In the genomic region with DNA sequence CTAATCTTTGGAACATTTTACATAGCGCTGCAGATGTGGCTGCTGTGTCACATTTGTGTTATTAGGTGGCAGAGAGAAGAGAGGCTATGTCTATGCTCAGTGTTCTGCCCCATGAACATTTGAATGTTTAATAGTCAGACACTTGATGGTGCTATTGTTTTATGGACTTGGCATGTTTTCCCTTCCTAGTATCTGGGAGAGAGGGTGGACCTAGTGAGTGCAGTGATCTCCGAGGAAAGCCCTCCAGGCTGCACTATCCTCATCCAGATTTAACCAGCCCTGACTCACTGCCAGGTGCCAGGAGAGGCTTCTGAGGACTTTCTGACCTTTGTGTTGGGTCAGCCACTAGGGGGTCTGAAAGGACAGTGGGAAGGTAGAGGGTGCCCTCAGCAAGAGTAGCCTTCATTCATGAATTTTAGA, we compare ENCODE assay signal across 1 cellular context.
TF ChIP-seq lines count a peak whose summit lies in the region.

No MANE protein-coding gene starts in this region.

TF ChIP-seq in SK-N-SH treated with all-trans-retinoic acid at 6 μM for 48 hours, 23 proteins besides CTCF, POLR2A, EP300 and RAD21 (continued from another document):
- TF ChIP-seq, protein P1, sequence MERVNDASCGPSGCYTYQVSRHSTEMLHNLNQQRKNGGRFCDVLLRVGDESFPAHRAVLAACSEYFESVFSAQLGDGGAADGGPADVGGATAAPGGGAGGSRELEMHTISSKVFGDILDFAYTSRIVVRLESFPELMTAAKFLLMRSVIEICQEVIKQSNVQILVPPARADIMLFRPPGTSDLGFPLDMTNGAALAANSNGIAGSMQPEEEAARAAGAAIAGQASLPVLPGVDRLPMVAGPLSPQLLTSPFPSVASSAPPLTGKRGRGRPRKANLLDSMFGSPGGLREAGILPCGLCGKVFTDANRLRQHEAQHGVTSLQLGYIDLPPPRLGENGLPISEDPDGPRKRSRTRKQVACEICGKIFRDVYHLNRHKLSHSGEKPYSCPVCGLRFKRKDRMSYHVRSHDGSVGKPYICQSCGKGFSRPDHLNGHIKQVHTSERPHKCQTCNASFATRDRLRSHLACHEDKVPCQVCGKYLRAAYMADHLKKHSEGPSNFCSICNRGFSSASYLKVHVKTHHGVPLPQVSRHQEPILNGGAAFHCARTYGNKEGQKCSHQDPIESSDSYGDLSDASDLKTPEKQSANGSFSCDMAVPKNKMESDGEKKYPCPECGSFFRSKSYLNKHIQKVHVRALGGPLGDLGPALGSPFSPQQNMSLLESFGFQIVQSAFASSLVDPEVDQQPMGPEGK (CRISPR knock-in tag; IDR thresholded peaks at IDR 0.05; ENCODE audit: borderline replicate concordance): no peak
- TF ChIP-seq, protein P2, sequence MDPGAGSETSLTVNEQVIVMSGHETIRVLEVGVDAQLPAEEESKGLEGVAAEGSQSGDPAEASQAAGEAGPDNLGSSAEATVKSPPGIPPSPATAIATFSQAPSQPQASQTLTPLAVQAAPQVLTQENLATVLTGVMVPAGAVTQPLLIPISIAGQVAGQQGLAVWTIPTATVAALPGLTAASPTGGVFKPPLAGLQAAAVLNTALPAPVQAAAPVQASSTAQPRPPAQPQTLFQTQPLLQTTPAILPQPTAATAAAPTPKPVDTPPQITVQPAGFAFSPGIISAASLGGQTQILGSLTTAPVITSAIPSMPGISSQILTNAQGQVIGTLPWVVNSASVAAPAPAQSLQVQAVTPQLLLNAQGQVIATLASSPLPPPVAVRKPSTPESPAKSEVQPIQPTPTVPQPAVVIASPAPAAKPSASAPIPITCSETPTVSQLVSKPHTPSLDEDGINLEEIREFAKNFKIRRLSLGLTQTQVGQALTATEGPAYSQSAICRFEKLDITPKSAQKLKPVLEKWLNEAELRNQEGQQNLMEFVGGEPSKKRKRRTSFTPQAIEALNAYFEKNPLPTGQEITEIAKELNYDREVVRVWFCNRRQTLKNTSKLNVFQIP (CRISPR knock-in tag; IDR thresholded peaks at IDR 0.05; ENCODE audit: borderline replicate concordance, low read depth): no peak
- TF ChIP-seq, protein P3, sequence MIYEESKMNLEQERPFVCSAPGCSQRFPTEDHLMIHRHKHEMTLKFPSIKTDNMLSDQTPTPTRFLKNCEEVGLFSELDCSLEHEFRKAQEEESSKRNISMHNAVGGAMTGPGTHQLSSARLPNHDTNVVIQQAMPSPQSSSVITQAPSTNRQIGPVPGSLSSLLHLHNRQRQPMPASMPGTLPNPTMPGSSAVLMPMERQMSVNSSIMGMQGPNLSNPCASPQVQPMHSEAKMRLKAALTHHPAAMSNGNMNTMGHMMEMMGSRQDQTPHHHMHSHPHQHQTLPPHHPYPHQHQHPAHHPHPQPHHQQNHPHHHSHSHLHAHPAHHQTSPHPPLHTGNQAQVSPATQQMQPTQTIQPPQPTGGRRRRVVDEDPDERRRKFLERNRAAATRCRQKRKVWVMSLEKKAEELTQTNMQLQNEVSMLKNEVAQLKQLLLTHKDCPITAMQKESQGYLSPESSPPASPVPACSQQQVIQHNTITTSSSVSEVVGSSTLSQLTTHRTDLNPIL (CRISPR knock-in tag; IDR thresholded peaks at IDR 0.05; ENCODE audit: low read depth): no peak
- TF ChIP-seq CSDC2 (CRISPR knock-in tag; IDR thresholded peaks at IDR 0.05) (no peak), PPARA (CRISPR knock-in tag; IDR thresholded peaks at IDR 0.05; ENCODE audit: borderline replicate concordance) (no peak), ZNF8 (CRISPR knock-in tag; IDR thresholded peaks at IDR 0.05) (no peak)
